ENCODE assay signal across 12 cellular contexts in the genomic region with DNA sequence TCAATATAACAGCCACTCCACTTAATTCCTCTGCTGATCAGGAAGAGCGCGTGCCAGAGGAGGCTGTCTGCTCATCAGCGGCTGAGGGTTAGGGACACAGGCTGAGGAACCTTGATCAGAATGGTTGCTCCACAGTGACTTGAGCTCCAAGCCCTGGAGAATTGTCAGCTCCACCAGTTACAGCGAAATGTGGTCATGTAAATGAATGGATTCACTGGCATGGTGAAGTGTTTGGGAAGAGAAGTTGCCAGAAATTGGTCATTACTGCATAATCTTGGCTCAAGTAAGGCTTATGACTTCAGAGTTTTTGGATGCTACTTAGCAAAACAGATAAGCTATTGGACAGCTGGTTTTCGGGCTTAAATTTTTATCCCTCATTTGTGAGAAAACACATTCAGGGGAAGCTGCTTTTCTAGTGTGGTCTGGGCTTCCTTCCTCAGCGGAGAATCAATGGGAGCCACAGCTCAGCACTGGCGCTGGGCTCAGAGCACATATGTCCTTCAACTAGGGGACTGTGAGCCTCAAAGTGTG.
A peak's percentile ranks its signal among the peaks of the same experiment; 100 is the strongest.
DNase-seq lines count a peak whose midpoint lies in the region; ATAC-seq, FAIRE-seq and TF ChIP-seq lines count a peak whose summit lies in the region.
"Had no signal": no experiment of that assay in that cellular context is flagged by ENCODE, and none has a peak within 500 bp of the region (broad histone marks: within the 10 kb centered on the region; RNA-seq: fewer than 3 reads in every experiment).

No MANE protein-coding gene starts in this region.

- peaks cover 17% of the 10 kb centered on the region for H3K27me3 Mint-ChIP-seq in GM23338 (ENCODE audit: insufficient read depth, low read depth, poor library complexity)

- no peaks in the 10 kb centered on the region for H3K9me3 Mint-ChIP-seq in GM23338

- H3K4me3 Mint-ChIP-seq in GM23338 = no peak overlapping the region

- H3K27ac Mint-ChIP-seq in GM23338 = peak overlapping the region; percentile 50

- TF ChIP-seq POLR2A in erythroblast (IDR thresholded peaks at IDR 0.05; ENCODE audit: low read length) = no peak

- H3K36me3 ChIP-seq in GM23338 (ENCODE audit: insufficient read depth) (0 out of 2 replicates have a peak, but pooled peaks cover 6% of the 10 kb centered on the region), bronchial epithelial cell (ENCODE audit: control insufficient read depth, insufficient read depth, low read length) (peaks cover 3% of the 10 kb centered on the region)

- H3K4me3 ChIP-seq in GM23338 = no peak overlapping the region
- H3K4me3 ChIP-seq in bronchial epithelial cell (ENCODE audit: low read depth, low read length) = no peak overlapping the region
- H3K4me3 ChIP-seq: adrenal gland had no signal

- H2AFZ ChIP-seq in GM23338 = no peak overlapping the region

- peaks cover 23% of the 10 kb centered on the region for H3K4me1 ChIP-seq in GM23338 (ENCODE audit: insufficient read depth)

- no peak for ATAC-seq in GM23338

- TF ChIP-seq CTCF in GM23338 (conservative IDR thresholded peaks at IDR 0.05; ENCODE audit: low read depth in 2 of 2) (no peak), bronchial epithelial cell (IDR thresholded peaks at IDR 0.05; ENCODE audit: insufficient read depth, low read length, severe bottlenecking) (no peak)

- peak; percentile 18 for FAIRE-seq in bronchial epithelial cell (lab: Jason Lieb, UNC)
- FAIRE-seq: small intestine, TTC549 had no signal

- H4K20me1 ChIP-seq in GM23338 (replicated peaks; ENCODE audit: insufficient read depth) = no peaks in the 10 kb centered on the region

- H3K27ac ChIP-seq in GM23338 (ENCODE audit: low read depth) = peak overlapping the region; percentile 94; the same call in 1 of the 2 replicates
- H3K27ac ChIP-seq in layer of hippocampus (ENCODE audit: low read depth, low read length) = peak overlapping the region; percentile 17

- H3K79me2 ChIP-seq in GM23338 (replicated peaks; ENCODE audit: insufficient read depth) = no peaks in the 10 kb centered on the region

- no peaks in the 10 kb centered on the region for H3K27me3 ChIP-seq in GM23338 (ENCODE audit: insufficient read depth)
- no peaks in the 10 kb centered on the region for H3K27me3 ChIP-seq in bronchial epithelial cell (ENCODE audit: control insufficient read depth, insufficient read depth, low read length)
- H3K27me3 ChIP-seq in layer of hippocampus (ENCODE audit: control insufficient read depth, insufficient read depth, low read length) = no peaks in the 10 kb centered on the region
- H3K27me3 ChIP-seq: adrenal gland had no signal

- peaks cover 40% of the 10 kb centered on the region for H3K4me1 Mint-ChIP-seq in GM23338

- peaks cover 7% of the 10 kb centered on the region; the same call in 2 of the 3 replicates for H3K36me3 Mint-ChIP-seq in GM23338 (ENCODE audit: low read depth)

- no peak for DNase-seq in GM23338 (ENCODE audit: low spot score)
- no peak for DNase-seq in bronchial epithelial cell (ENCODE audit: low read depth)
- DNase-seq in superior temporal gyrus (ENCODE audit: extremely low spot score) = peak; percentile 67
- no peak for DNase-seq in NCI-H146 treated with DMSO at 0.1 percent for 48 hours (lab: John Stamatoyannopoulos, UW; ENCODE audit: unreplicated experiment)
- no peak for DNase-seq in erythroblast (lab: John Stamatoyannopoulos, UW)
- DNase-seq in GOT3 (lab: John Stamatoyannopoulos, UW) = no peak
- no peak for DNase-seq in NCI-H2107 treated with DMSO at 0.1 percent for 48 hours (lab: John Stamatoyannopoulos, UW; ENCODE audit: unreplicated experiment)
- DNase-seq: NCI-H774, small intestine had no signal

- no peak overlapping the region for H3K4me2 ChIP-seq in GM23338

- no peaks in the 10 kb centered on the region for H3K9me2 ChIP-seq in GM23338 (ENCODE audit: insufficient read depth)

- H3F3A ChIP-seq in GM23338 (replicated peaks; ENCODE audit: low read depth) = peaks cover 5% of the 10 kb centered on the region; the same call in 1 of the 2 replicates

TF ChIP-seq in GM23338, 12 proteins besides CTCF, POLR2A, EP300 and RAD21 (continues in another document):
- TF ChIP-seq NANOG (IDR thresholded peaks at IDR 0.05; ENCODE audit: borderline replicate concordance) (no peak), ZNF331 (CRISPR knock-in tag; IDR thresholded peaks at IDR 0.05; ENCODE audit: low read depth) (no peak), STAT1 (IDR thresholded peaks at IDR 0.05; ENCODE audit: unreplicated experiment) (no peak), EZH2phosphoT487 (IDR thresholded peaks at IDR 0.05; ENCODE audit: unreplicated experiment) (no peak), EZH2 (IDR thresholded peaks at IDR 0.05; ENCODE audit: low read depth, unreplicated experiment) (no peak), POLR2AphosphoS5 (IDR thresholded peaks at IDR 0.05; ENCODE audit: low read depth) (no peak), JUNB (IDR thresholded peaks at IDR 0.05; ENCODE audit: unreplicated experiment) (no peak), CREB1 (CRISPR knock-in tag; IDR thresholded peaks at IDR 0.05; ENCODE audit: low read depth) (no peak), ZNF114 (CRISPR knock-in tag; IDR thresholded peaks at IDR 0.05) (no peak)
- TF ChIP-seq, protein P1, sequence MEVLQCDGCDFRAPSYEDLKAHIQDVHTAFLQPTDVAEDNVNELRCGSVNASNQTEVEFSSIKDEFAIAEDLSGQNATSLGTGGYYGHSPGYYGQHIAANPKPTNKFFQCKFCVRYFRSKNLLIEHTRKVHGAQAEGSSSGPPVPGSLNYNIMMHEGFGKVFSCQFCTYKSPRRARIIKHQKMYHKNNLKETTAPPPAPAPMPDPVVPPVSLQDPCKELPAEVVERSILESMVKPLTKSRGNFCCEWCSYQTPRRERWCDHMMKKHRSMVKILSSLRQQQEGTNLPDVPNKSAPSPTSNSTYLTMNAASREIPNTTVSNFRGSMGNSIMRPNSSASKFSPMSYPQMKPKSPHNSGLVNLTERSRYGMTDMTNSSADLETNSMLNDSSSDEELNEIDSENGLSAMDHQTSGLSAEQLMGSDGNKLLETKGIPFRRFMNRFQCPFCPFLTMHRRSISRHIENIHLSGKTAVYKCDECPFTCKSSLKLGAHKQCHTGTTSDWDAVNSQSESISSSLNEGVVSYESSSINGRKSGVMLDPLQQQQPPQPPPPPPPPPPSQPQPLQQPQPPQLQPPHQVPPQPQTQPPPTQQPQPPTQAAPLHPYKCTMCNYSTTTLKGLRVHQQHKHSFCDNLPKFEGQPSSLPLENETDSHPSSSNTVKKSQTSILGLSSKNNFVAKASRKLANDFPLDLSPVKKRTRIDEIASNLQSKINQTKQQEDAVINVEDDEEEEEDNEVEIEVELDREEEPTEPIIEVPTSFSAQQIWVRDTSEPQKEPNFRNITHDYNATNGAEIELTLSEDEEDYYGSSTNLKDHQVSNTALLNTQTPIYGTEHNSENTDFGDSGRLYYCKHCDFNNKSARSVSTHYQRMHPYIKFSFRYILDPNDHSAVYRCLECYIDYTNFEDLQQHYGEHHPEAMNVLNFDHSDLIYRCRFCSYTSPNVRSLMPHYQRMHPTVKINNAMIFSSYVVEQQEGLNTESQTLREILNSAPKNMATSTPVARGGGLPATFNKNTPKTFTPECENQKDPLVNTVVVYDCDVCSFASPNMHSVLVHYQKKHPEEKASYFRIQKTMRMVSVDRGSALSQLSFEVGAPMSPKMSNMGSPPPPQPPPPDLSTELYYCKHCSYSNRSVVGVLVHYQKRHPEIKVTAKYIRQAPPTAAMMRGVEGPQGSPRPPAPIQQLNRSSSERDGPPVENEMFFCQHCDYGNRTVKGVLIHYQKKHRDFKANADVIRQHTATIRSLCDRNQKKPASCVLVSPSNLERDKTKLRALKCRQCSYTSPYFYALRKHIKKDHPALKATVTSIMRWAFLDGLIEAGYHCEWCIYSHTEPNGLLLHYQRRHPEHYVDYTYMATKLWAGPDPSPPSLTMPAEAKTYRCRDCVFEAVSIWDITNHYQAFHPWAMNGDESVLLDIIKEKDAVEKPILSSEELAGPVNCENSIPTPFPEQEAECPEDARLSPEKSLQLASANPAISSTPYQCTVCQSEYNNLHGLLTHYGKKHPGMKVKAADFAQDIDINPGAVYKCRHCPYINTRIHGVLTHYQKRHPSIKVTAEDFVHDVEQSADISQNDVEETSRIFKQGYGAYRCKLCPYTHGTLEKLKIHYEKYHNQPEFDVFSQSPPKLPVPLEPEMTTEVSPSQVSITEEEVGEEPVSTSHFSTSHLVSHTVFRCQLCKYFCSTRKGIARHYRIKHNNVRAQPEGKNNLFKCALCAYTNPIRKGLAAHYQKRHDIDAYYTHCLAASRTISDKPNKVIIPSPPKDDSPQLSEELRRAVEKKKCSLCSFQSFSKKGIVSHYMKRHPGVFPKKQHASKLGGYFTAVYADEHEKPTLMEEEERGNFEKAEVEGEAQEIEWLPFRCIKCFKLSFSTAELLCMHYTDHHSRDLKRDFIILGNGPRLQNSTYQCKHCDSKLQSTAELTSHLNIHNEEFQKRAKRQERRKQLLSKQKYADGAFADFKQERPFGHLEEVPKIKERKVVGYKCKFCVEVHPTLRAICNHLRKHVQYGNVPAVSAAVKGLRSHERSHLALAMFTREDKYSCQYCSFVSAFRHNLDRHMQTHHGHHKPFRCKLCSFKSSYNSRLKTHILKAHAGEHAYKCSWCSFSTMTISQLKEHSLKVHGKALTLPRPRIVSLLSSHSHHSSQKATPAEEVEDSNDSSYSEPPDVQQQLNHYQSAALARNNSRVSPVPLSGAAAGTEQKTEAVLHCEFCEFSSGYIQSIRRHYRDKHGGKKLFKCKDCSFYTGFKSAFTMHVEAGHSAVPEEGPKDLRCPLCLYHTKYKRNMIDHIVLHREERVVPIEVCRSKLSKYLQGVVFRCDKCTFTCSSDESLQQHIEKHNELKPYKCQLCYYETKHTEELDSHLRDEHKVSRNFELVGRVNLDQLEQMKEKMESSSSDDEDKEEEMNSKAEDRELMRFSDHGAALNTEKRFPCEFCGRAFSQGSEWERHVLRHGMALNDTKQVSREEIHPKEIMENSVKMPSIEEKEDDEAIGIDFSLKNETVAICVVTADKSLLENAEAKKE (CRISPR knock-in tag; IDR thresholded peaks at IDR 0.05) = no peak
- TF ChIP-seq, protein P2, sequence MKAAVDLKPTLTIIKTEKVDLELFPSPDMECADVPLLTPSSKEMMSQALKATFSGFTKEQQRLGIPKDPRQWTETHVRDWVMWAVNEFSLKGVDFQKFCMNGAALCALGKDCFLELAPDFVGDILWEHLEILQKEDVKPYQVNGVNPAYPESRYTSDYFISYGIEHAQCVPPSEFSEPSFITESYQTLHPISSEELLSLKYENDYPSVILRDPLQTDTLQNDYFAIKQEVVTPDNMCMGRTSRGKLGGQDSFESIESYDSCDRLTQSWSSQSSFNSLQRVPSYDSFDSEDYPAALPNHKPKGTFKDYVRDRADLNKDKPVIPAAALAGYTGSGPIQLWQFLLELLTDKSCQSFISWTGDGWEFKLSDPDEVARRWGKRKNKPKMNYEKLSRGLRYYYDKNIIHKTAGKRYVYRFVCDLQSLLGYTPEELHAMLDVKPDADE (IDR thresholded peaks at IDR 0.05) = no peak
